In genomic region chr17:61732169-61732568, GRCh38 we compare ENCODE assay signal across 40 cellular contexts.
"Had no signal": no experiment of that assay in that cellular context is flagged by ENCODE, and none has a peak within 500 bp of the region (broad histone marks: within the 10 kb centered on the region; RNA-seq: fewer than 3 reads in every experiment).

No MANE protein-coding gene starts in this region.

- DNase-seq: activated effector memory CD4-positive, alpha-beta T cell treated with anti-CD3 and anti-CD28 coated beads, Interleukin-2, amount 50 U/mL, for 16 hours; activated effector memory CD4-positive, alpha-beta T cell treated with Interleukin-2 at 50 U/mL for 16 hours; activated gamma-delta T cell; activated gamma-delta T cell treated with Interleukin-2 at 50 U/mL for 16 hours; activated naive CD4-positive, alpha-beta T cell; activated naive CD4-positive, alpha-beta T cell treated with anti-CD3 and anti-CD28 coated beads for 36 hours; activated naive CD4-positive, alpha-beta T cell treated with anti-CD3 and anti-CD28 coated beads, Interleukin-2, amount 10 ng/mL, durations not matched to agents 7 days and 5 days; activated naive CD4-positive, alpha-beta T cell treated with anti-CD3 and anti-CD28 coated beads, Interleukin-2, amount 50 U/mL, for 16 hours; activated naive CD4-positive, alpha-beta T cell treated with Interleukin-2 at 50 U/mL for 16 hours; activated naive CD8-positive, alpha-beta T cell treated with anti-CD3 and anti-CD28 coated beads for 36 hours; activated naive CD8-positive, alpha-beta T cell treated with anti-CD3 and anti-CD28 coated beads, Interleukin-2, amount 10 ng/mL, durations not matched to agents 7 days and 5 days; activated naive CD8-positive, alpha-beta T cell treated with anti-CD3 and anti-CD28 coated beads, Interleukin-2, amount 50 U/mL, for 24 hours; activated T-cell treated with anti-CD3 and anti-CD28 coated beads, Interleukin-2, amount 50 U/mL, for 1 hour; activated T-cell treated with anti-CD3 and anti-CD28 coated beads, Interleukin-2, amount 50 U/mL, for 24 hours; activated T-cell treated with anti-CD3 and anti-CD28 coated beads, Interleukin-2, amount 50 U/mL, for 4 hours; activated T-cell treated with anti-CD3 and anti-CD28 coated beads, Interleukin-2, amount 50 U/mL, for 48 hours; activated T-cell treated with anti-CD3 and anti-CD28 coated beads, Interleukin-2, amount 50 U/mL, for 72 hours; adrenal gland; amniotic stem cell; amygdala; anterior cingulate cortex; aorta; body of pancreas; brain microvascular endothelial cell; caudate nucleus; central memory CD4-positive, alpha-beta T cell; cerebellar nuclear complex had no signal

- H3K27ac Mint-ChIP-seq: activated naive CD4-positive, alpha-beta T cell treated with anti-CD3 and anti-CD28 coated beads for 36 hours; activated naive CD4-positive, alpha-beta T cell treated with anti-CD3 and anti-CD28 coated beads, Interleukin-2, amount 10 ng/mL, durations not matched to agents 7 days and 5 days; activated naive CD4-positive, alpha-beta T cell treated with anti-CD3 and anti-CD28 coated beads, Interleukin-2, amount 50 U/mL, for 24 hours; activated naive CD4-positive, alpha-beta T cell treated with anti-CD3 and anti-CD28 coated beads, Interleukin-2, amount 50 U/mL, for 72 hours; activated naive CD8-positive, alpha-beta T cell; activated naive CD8-positive, alpha-beta T cell treated with anti-CD3 and anti-CD28 coated beads for 36 hours; activated naive CD8-positive, alpha-beta T cell treated with anti-CD3 and anti-CD28 coated beads, Interleukin-2, amount 10 ng/mL, durations not matched to agents 7 days and 5 days; activated naive CD8-positive, alpha-beta T cell treated with anti-CD3 and anti-CD28 coated beads, Interleukin-2, amount 50 U/mL, for 24 hours; activated T-cell treated with anti-CD3 and anti-CD28 coated beads, Interleukin-2, amount 50 U/mL, for 24 hours; activated T-cell treated with anti-CD3 and anti-CD28 coated beads, Interleukin-2, amount 50 U/mL, for 72 hours; activated T-helper 1 cell treated with anti-CD3 and anti-CD28 coated beads, Interleukin-12 subunit alpha, Interleukin-12 subunit beta, Interleukin-2, Interleukin-4 antibody, amounts not matched to agents 30 ng/mL and 10 ng/mL and 1 ng/mL, durations not matched to agents 14 hours and 24 hours and 36 hours; activated T-helper 17 cell treated with anti-CD3 and anti-CD28 coated beads, Interleukin-2, amount 50 U/mL, for 72 hours; activated T-helper 2 cell treated with anti-CD3 and anti-CD28 coated beads, Interferon-gamma antibody, Interleukin-2, Interleukin-4, amounts not matched to agents 10 μg/mL and 5 μg/mL and 100 μg/mL, durations not matched to agents 14 hours and 24 hours and 36 hours; brain had no signal

- H3K4me1 ChIP-seq: adrenal gland, ascending aorta, body of pancreas, breast epithelium had no signal

- H3K4me3 ChIP-seq: adrenal gland, ascending aorta, body of pancreas, breast epithelium, cardiac muscle cell had no signal

- H3K4me1 Mint-ChIP-seq: activated naive CD8-positive, alpha-beta T cell treated with anti-CD3 and anti-CD28 coated beads for 36 hours; activated naive CD8-positive, alpha-beta T cell treated with anti-CD3 and anti-CD28 coated beads, Interleukin-2, amount 10 ng/mL, durations not matched to agents 7 days and 5 days; activated naive CD8-positive, alpha-beta T cell treated with anti-CD3 and anti-CD28 coated beads, Interleukin-2, amount 50 U/mL, for 24 hours; activated T-helper 17 cell treated with anti-CD3 and anti-CD28 coated beads, Interleukin-2, amount 50 U/mL, for 72 hours; brain had no signal

- H3K36me3 ChIP-seq: adrenal gland, ascending aorta, brain microvascular endothelial cell, breast epithelium, cardiac muscle cell had no signal

- FAIRE-seq: astrocyte, bronchial epithelial cell had no signal

- H3K36me3 Mint-ChIP-seq: activated naive CD8-positive, alpha-beta T cell had no signal

- H3K27ac ChIP-seq: adrenal gland, ascending aorta, body of pancreas, brain microvascular endothelial cell, breast epithelium, cardiac muscle cell had no signal

- H3K4me3 Mint-ChIP-seq: activated naive CD4-positive, alpha-beta T cell treated with anti-CD3 and anti-CD28 coated beads for 36 hours; activated naive CD4-positive, alpha-beta T cell treated with anti-CD3 and anti-CD28 coated beads, Interleukin-2, amount 10 ng/mL, durations not matched to agents 7 days and 5 days; activated naive CD4-positive, alpha-beta T cell treated with anti-CD3 and anti-CD28 coated beads, Interleukin-2, amount 50 U/mL, for 24 hours; activated naive CD8-positive, alpha-beta T cell; activated naive CD8-positive, alpha-beta T cell treated with anti-CD3 and anti-CD28 coated beads for 36 hours; activated naive CD8-positive, alpha-beta T cell treated with anti-CD3 and anti-CD28 coated beads, Interleukin-2, amount 10 ng/mL, durations not matched to agents 7 days and 5 days; activated naive CD8-positive, alpha-beta T cell treated with anti-CD3 and anti-CD28 coated beads, Interleukin-2, amount 50 U/mL, for 24 hours; activated T-cell treated with anti-CD3 and anti-CD28 coated beads, Interleukin-2, amount 50 U/mL, for 24 hours; activated T-cell treated with anti-CD3 and anti-CD28 coated beads, Interleukin-2, amount 50 U/mL, for 4 hours; activated T-cell treated with anti-CD3 and anti-CD28 coated beads, Interleukin-2, amount 50 U/mL, for 72 hours; activated T-helper 1 cell treated with anti-CD3 and anti-CD28 coated beads, Interleukin-12 subunit alpha, Interleukin-12 subunit beta, Interleukin-2, Interleukin-4 antibody, amounts not matched to agents 30 ng/mL and 10 ng/mL and 1 ng/mL, durations not matched to agents 14 hours and 24 hours and 36 hours; activated T-helper 17 cell treated with anti-CD3 and anti-CD28 coated beads, Interleukin-2, amount 50 U/mL, for 72 hours; brain; central memory CD8-positive, alpha-beta T cell had no signal

- H3K9me3 ChIP-seq: adrenal gland, body of pancreas had no signal

- H3K9me3 Mint-ChIP-seq: activated naive CD4-positive, alpha-beta T cell treated with anti-CD3 and anti-CD28 coated beads for 36 hours; activated naive CD4-positive, alpha-beta T cell treated with anti-CD3 and anti-CD28 coated beads, Interleukin-2, amount 10 ng/mL, durations not matched to agents 7 days and 5 days; activated naive CD4-positive, alpha-beta T cell treated with anti-CD3 and anti-CD28 coated beads, Interleukin-2, amount 50 U/mL, for 24 hours; activated naive CD4-positive, alpha-beta T cell treated with anti-CD3 and anti-CD28 coated beads, Interleukin-2, amount 50 U/mL, for 72 hours; activated naive CD8-positive, alpha-beta T cell treated with anti-CD3 and anti-CD28 coated beads, Interleukin-2, amount 10 ng/mL, durations not matched to agents 7 days and 5 days; activated naive CD8-positive, alpha-beta T cell treated with anti-CD3 and anti-CD28 coated beads, Interleukin-2, amount 50 U/mL, for 24 hours; activated T-cell treated with anti-CD3 and anti-CD28 coated beads, Interleukin-2, amount 50 U/mL, for 24 hours; activated T-cell treated with anti-CD3 and anti-CD28 coated beads, Interleukin-2, amount 50 U/mL, for 72 hours; activated T-helper 17 cell treated with anti-CD3 and anti-CD28 coated beads, Interleukin-2, amount 50 U/mL, for 72 hours; central memory CD8-positive, alpha-beta T cell had no signal

- H3K27me3 Mint-ChIP-seq: activated naive CD4-positive, alpha-beta T cell treated with anti-CD3 and anti-CD28 coated beads, Interleukin-2, amount 10 ng/mL, durations not matched to agents 7 days and 5 days; activated naive CD4-positive, alpha-beta T cell treated with anti-CD3 and anti-CD28 coated beads, Interleukin-2, amount 50 U/mL, for 24 hours; activated naive CD8-positive, alpha-beta T cell; activated naive CD8-positive, alpha-beta T cell treated with anti-CD3 and anti-CD28 coated beads for 36 hours; activated naive CD8-positive, alpha-beta T cell treated with anti-CD3 and anti-CD28 coated beads, Interleukin-2, amount 10 ng/mL, durations not matched to agents 7 days and 5 days; activated naive CD8-positive, alpha-beta T cell treated with anti-CD3 and anti-CD28 coated beads, Interleukin-2, amount 50 U/mL, for 24 hours; activated T-cell treated with anti-CD3 and anti-CD28 coated beads, Interleukin-2, amount 50 U/mL, for 24 hours; activated T-helper 17 cell treated with anti-CD3 and anti-CD28 coated beads, Interleukin-2, amount 50 U/mL, for 72 hours; brain; central memory CD8-positive, alpha-beta T cell had no signal

- ATAC-seq: activated naive CD4-positive, alpha-beta T cell treated with anti-CD3 and anti-CD28 coated beads, Interleukin-2, amount 50 U/mL, for 72 hours; activated naive CD8-positive, alpha-beta T cell treated with anti-CD3 and anti-CD28 coated beads, Interleukin-2, amount 50 U/mL, for 24 hours; activated T-cell treated with anti-CD3 and anti-CD28 coated beads, Interleukin-2, amount 50 U/mL, for 4 hours; activated T-cell treated with anti-CD3 and anti-CD28 coated beads, Interleukin-2, amount 50 U/mL, for 72 hours; activated T-helper 17 cell treated with anti-CD3 and anti-CD28 coated beads, Interleukin-2, amount 50 U/mL, for 72 hours; body of pancreas had no signal

- H3K27me3 ChIP-seq: adrenal gland, ascending aorta, body of pancreas, brain microvascular endothelial cell, breast epithelium, cardiac muscle cell had no signal
